17 cellular contexts compared by ENCODE assay signal in the genomic region with DNA sequence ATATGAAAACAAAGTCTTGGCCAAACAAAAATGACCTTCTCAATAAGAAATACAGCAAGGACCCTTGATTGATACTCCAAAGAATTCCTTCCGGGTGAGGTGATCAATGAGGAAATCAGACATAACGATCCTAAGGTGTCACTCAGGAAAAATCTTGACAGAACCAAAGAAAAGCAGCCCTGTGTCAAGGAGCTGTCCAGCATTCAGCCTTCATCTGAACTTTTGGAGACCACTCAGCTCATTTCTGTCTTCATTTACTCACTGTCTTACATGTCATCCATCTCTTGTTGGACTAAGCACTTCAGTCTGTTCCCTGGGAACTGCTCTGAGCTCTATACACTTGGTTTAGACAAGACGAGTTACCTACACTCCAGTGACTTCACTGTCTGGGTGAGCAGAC.
DNase-seq lines count a peak whose midpoint lies in the region; ATAC-seq, FAIRE-seq and TF ChIP-seq lines count a peak whose summit lies in the region.
"Had no signal": no experiment of that assay in that cellular context is flagged by ENCODE, and none has a peak within 500 bp of the region (broad histone marks: within the 10 kb centered on the region; RNA-seq: fewer than 3 reads in every experiment).

No MANE protein-coding gene starts in this region.

- FAIRE-seq in GM12878 (lab: Jason Lieb, UNC) = no peak
- FAIRE-seq: G401.6, GM19239 had no signal

- H3K9me2 ChIP-seq in SK-N-SH = no peaks in the 10 kb centered on the region

- TF ChIP-seq RAD21 in SK-N-SH (IDR thresholded peaks at IDR 0.05; ENCODE audit: low read length) (no peak), GM12878 (IDR thresholded peaks at IDR 0.05; ENCODE audit: insufficient read depth, low read depth, low read length) (no peak)

- H2AFZ ChIP-seq in SK-N-SH (ENCODE audit: low read depth) = no peak overlapping the region
- H2AFZ ChIP-seq in GM12878 (ENCODE audit: control insufficient read depth, low read depth, low read length) = no peak overlapping the region
- H2AFZ ChIP-seq: GM23248 had no signal

- H3K9me3 ChIP-seq in SK-N-SH (no peaks in the 10 kb centered on the region), HEK293 (ENCODE audit: control insufficient read depth, insufficient read depth, low read depth, low read length) (no peaks in the 10 kb centered on the region), GM12878 (replicated peaks; ENCODE audit: control insufficient read depth, insufficient read depth, low read length) (no peaks in the 10 kb centered on the region)
- H3K9me3 ChIP-seq: Caco-2 had no signal

- no peaks in the 10 kb centered on the region for H3F3A ChIP-seq in SK-N-SH (replicated peaks; ENCODE audit: insufficient read depth)

- H3K36me3 ChIP-seq in SK-N-SH (replicated peaks in 1 of 2; ENCODE audit: control insufficient read depth in 1 of 2, insufficient read depth in 2 of 2, low read length in 1 of 2) (no peaks in the 10 kb centered on the region), HEK293 (ENCODE audit: control insufficient read depth in 2 of 2, insufficient read depth in 1 of 2, low read length in 2 of 2) (no peaks in the 10 kb centered on the region), GM12878 (ENCODE audit: control insufficient read depth in 2 of 2, insufficient read depth in 2 of 2, low read length in 1 of 2) (no peaks in the 10 kb centered on the region)

- WGBS in SK-N-SH (ENCODE audit: low lambda C conversion rate) = 13% methylated on average over 3 of the region's 3 CpGs
- WGBS in GM12878 (ENCODE audit: insufficient coverage, insufficient replicate concordance, low lambda C conversion rate, missing lambda C conversion rate) = 17% methylated on average over 3 of the region's 3 CpGs

- H3K9ac ChIP-seq in SK-N-SH (no peak overlapping the region), GM12878 (ENCODE audit: control insufficient read depth, insufficient read depth, low read length) (no peak overlapping the region)
- H3K9ac ChIP-seq: GM23248 had no signal

- POLR2A ChIA-PET in SK-N-SH (lab: Yijun Ruan, JAX) (no interaction called here), HEK293 (lab: Yijun Ruan, JAX) (no interaction called here), GM12878 (lab: Charles Lee) (no interaction called here)

- RAD21 ChIA-PET in GM12878 (lab: Charles Lee; ENCODE audit: unreplicated experiment) = no interaction called here

- no peak for TF ChIP-seq CTCF in SK-N-SH (IDR thresholded peaks at IDR 0.05)
- TF ChIP-seq CTCF in HEK293 (tag by site-specific recombination; IDR thresholded peaks at IDR 0.05) = no peak
- no peak for TF ChIP-seq CTCF in GM12878 (IDR thresholded peaks at IDR 0.05 in 2 of 3, conservative IDR thresholded peaks at IDR 0.05 in 1 of 3; ENCODE audit: control insufficient read depth in 2 of 3, extremely low read depth in 1 of 3, insufficient read depth in 1 of 3, low read depth in 3 of 3, low read length in 3 of 3)

- H3K27ac ChIP-seq in SK-N-SH (ENCODE audit: low read depth in 2 of 2, low read length in 1 of 2) = no peak overlapping the region
- no peak overlapping the region for H3K27ac ChIP-seq in HEK293 (ENCODE audit: extremely low read depth, low read depth, low read length)
- no peak overlapping the region for H3K27ac ChIP-seq in GM12878 (ENCODE audit: control insufficient read depth, insufficient read depth)
- H3K27ac ChIP-seq: GM23248 had no signal

- H3K27me3 ChIP-seq in SK-N-SH (ENCODE audit: insufficient read depth) (no peaks in the 10 kb centered on the region), GM12878 (replicated peaks in 1 of 2; ENCODE audit: control insufficient read depth in 2 of 2, insufficient read depth in 2 of 2, low read length in 1 of 2) (no peaks in the 10 kb centered on the region; a peak in 1 of 4 replicates)

- BruUV-seq in GM12878 (replicated peaks; lab: Mats Ljungman, UMichigan) = no TSS peak

- SMC1A ChIA-PET in GM12878 (lab: Charles Lee; ENCODE audit: uncharacterized antibody, unreplicated experiment) = no interaction called here

- H3K4me3 ChIP-seq in SK-N-SH (ENCODE audit: low read depth in 2 of 2, low read length in 1 of 2) (no peak overlapping the region), HEK293 (ENCODE audit: low read depth, low read length) (no peak overlapping the region), GM12878 (no peak overlapping the region)
- H3K4me3 ChIP-seq: GM23248 had no signal

- ATAC-seq in SK-N-SH treated with all-trans-retinoic acid at 6 μM for 48 hours (no peak), GM12878 (no peak)

- DNase-seq in SK-N-SH (no peak), GM12878 (ENCODE audit: low read depth, low spot score) (no peak), NCI-H774 (lab: John Stamatoyannopoulos, UW) (no peak), T-helper 2 cell (no peak), NCI-H748 (lab: John Stamatoyannopoulos, UW; ENCODE audit: unreplicated experiment) (no peak)
- DNase-seq: 8988T; C1 segment of cervical spinal cord; Caco-2; CD4-positive, alpha-beta memory T cell; DMS153; DND-41; GM23248; H9 had no signal

- CTCF ChIA-PET in SK-N-SH (lab: Yijun Ruan, JAX) (no interaction called here), HEK293 (lab: Yijun Ruan, JAX) (no interaction called here), GM12878 (lab: Yijun Ruan, JAX) (interaction anchor here (1.3 kb wide), 1 partner anchor 366 kb away, joined by 3 read pairs; no protein-coding TSS in a partner anchor)

- TF ChIP-seq POLR2A in GM12878 (IDR thresholded peaks at IDR 0.05; ENCODE audit: low read depth, low read length) = no peak

- H3K79me2 ChIP-seq in SK-N-SH (ENCODE audit: insufficient read depth) (no peaks in the 10 kb centered on the region), GM12878 (ENCODE audit: control insufficient read depth, insufficient read depth, low read length) (no peaks in the 10 kb centered on the region)

- TF ChIP-seq EP300 in SK-N-SH (IDR thresholded peaks at IDR 0.05; ENCODE audit: borderline replicate concordance in 1 of 2, low read depth in 1 of 2, low read length in 1 of 2) (no peak), GM12878 (IDR thresholded peaks at IDR 0.05; ENCODE audit: borderline replicate concordance in 1 of 2, control insufficient read depth in 1 of 2, low read depth in 2 of 2, low read length in 2 of 2) (no peak)

- H4K20me1 ChIP-seq in SK-N-SH (ENCODE audit: insufficient read depth) = no peaks in the 10 kb centered on the region
- no peaks in the 10 kb centered on the region for H4K20me1 ChIP-seq in GM12878 (ENCODE audit: control insufficient read depth, insufficient read depth)

- in situ Hi-C loops in GM12878 (cut with MboI) = no loop called here

- intact Hi-C loops in GM12878 (cut with micrococcal nuclease; ENCODE audit: unreplicated experiment) = no loop called here

- H3K4me2 ChIP-seq in SK-N-SH (no peak overlapping the region), GM12878 (ENCODE audit: control insufficient read depth, insufficient read depth) (no peak overlapping the region)

- H3K4me1 ChIP-seq in SK-N-SH (ENCODE audit: control insufficient read depth in 1 of 2, insufficient read depth in 2 of 2, low read depth in 1 of 2, low read length in 1 of 2) = no peaks in the 10 kb centered on the region
- H3K4me1 ChIP-seq in HEK293 (ENCODE audit: control insufficient read depth, insufficient read depth, low read length) = no peaks in the 10 kb centered on the region
- no peaks in the 10 kb centered on the region for H3K4me1 ChIP-seq in GM12878 (ENCODE audit: control insufficient read depth, insufficient read depth, low read length)
- H3K4me1 ChIP-seq: Caco-2 had no signal

TF ChIP-seq in SK-N-SH treated with all-trans-retinoic acid at 6 μM for 48 hours, 23 proteins besides CTCF, POLR2A, EP300 and RAD21:
- no peak for TF ChIP-seq TOX (CRISPR knock-in tag; IDR thresholded peaks at IDR 0.05; ENCODE audit: borderline replicate concordance)

TF ChIP-seq in HEK293, 187 proteins besides CTCF, POLR2A, EP300 and RAD21 (continues in another document):
- TF ChIP-seq, protein P1, sequence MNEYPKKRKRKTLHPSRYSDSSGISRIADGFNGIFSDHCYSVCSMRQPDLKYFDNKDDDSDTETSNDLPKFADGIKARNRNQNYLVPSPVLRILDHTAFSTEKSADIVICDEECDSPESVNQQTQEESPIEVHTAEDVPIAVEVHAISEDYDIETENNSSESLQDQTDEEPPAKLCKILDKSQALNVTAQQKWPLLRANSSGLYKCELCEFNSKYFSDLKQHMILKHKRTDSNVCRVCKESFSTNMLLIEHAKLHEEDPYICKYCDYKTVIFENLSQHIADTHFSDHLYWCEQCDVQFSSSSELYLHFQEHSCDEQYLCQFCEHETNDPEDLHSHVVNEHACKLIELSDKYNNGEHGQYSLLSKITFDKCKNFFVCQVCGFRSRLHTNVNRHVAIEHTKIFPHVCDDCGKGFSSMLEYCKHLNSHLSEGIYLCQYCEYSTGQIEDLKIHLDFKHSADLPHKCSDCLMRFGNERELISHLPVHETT (tag by site-specific recombination; IDR thresholded peaks at IDR 0.05) = no peak

TF ChIP-seq in GM12878, 131 proteins besides CTCF, POLR2A, EP300 and RAD21:
- TF ChIP-seq CHD4 (IDR thresholded peaks at IDR 0.05) = no peak
- TF ChIP-seq, protein P2, sequence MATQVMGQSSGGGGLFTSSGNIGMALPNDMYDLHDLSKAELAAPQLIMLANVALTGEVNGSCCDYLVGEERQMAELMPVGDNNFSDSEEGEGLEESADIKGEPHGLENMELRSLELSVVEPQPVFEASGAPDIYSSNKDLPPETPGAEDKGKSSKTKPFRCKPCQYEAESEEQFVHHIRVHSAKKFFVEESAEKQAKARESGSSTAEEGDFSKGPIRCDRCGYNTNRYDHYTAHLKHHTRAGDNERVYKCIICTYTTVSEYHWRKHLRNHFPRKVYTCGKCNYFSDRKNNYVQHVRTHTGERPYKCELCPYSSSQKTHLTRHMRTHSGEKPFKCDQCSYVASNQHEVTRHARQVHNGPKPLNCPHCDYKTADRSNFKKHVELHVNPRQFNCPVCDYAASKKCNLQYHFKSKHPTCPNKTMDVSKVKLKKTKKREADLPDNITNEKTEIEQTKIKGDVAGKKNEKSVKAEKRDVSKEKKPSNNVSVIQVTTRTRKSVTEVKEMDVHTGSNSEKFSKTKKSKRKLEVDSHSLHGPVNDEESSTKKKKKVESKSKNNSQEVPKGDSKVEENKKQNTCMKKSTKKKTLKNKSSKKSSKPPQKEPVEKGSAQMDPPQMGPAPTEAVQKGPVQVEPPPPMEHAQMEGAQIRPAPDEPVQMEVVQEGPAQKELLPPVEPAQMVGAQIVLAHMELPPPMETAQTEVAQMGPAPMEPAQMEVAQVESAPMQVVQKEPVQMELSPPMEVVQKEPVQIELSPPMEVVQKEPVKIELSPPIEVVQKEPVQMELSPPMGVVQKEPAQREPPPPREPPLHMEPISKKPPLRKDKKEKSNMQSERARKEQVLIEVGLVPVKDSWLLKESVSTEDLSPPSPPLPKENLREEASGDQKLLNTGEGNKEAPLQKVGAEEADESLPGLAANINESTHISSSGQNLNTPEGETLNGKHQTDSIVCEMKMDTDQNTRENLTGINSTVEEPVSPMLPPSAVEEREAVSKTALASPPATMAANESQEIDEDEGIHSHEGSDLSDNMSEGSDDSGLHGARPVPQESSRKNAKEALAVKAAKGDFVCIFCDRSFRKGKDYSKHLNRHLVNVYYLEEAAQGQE (IDR thresholded peaks at IDR 0.05; ENCODE audit: low read depth, low read length) = peak; percentile 62; the same call in 1 of the 2 replicates
